In the genomic region with DNA sequence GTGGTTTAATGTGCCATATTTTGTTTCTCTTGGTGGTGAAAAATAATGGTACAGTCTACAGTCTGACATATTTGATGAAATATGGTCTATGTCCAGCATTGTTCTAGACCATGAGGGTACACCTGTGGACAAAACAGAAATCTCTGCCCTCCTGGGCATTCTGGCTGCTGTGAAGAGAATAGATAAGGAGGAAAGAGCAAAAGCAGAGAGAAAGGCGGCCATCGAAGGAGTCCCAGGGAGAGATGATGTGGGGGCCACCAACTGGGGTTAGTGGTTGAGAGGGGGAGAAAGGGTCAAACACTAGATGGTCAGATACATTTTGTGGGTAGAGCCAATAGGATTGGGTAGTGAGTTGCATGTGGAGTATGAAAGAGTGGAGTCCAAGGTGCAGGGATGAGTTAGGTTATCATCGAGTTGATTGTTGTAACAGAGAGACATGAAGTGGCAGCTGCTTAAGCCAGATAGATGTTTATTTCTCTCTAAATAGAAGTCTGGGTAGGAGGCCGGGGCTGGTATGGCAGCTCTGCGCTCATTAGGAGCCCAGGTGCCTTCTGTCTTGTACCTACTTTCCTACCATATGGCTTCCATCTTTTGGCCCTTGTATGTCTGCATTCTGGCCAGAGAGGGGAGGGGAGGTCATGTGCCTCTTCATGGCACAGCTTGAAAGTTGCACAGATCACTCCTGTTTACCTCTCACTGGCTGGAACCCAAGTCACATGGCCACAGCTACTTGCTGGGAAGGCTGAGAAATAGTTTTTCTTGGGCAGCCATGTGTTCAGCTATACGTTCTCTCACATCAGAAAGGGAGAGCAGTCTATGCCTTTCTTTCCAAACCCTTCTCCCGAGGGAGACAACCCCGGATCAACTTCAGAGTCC, we compare ENCODE assay signal across 9 cellular contexts.
DNase-seq lines count a peak whose midpoint lies in the region; TF ChIP-seq lines count a peak whose summit lies in the region.
"Had no signal": no experiment of that assay in that cellular context is flagged by ENCODE, and none has a peak within 500 bp of the region (broad histone marks: within the 10 kb centered on the region; RNA-seq: fewer than 3 reads in every experiment).

No MANE protein-coding gene starts in this region.

- H3K27ac ChIP-seq in brain microvascular endothelial cell (no peak overlapping the region), substantia nigra (ENCODE audit: low read depth, low read length, poor library complexity, severe bottlenecking) (peak overlapping the region; percentile 46)

- in situ Hi-C loops in brain microvascular endothelial cell (cut with HindIII; ENCODE audit: low pct_ligation_motif_present, low sequenced_read_pairs): no loop called here

- no peak overlapping the region for H3K4me3 ChIP-seq in LNCaP clone FGC (ENCODE audit: low read depth, low read length)
- no peak overlapping the region for H3K4me3 ChIP-seq in brain microvascular endothelial cell (ENCODE audit: low read depth, low read length)

- no peak for TF ChIP-seq CTCF in LNCaP clone FGC (IDR thresholded peaks at IDR 0.05; ENCODE audit: control insufficient read depth, extremely low read depth, insufficient read depth)
- TF ChIP-seq CTCF in brain microvascular endothelial cell (IDR thresholded peaks at IDR 0.05; ENCODE audit: low read depth, low read length, missing control alignments): no peak

- DNase-seq in LNCaP clone FGC (ENCODE audit: low read depth) (peak; percentile 95), brain microvascular endothelial cell (peak; percentile 8), iPS-NIHi11 (ENCODE audit: low spot score) (peak; percentile 34), substantia nigra (lab: John Stamatoyannopoulos, UW) (peak in 6 of 49 donors; percentile 22 to 88 (median 36)), NAMALWA (ENCODE audit: low spot score) (no peak), NCI-H2081 (lab: John Stamatoyannopoulos, UW) (no peak)
- DNase-seq in activated CD4-positive, alpha-beta T cell treated with anti-CD3 and anti-CD28 coated beads for 1 hour: no peak
- no peak for DNase-seq in stimulated activated CD4-positive, alpha-beta T cell treated with anti-CD3 and anti-CD28 coated beads, Interleukin-4, amount 100 ng/mL, for 24 hours
- DNase-seq: activated CD8-positive, alpha-beta memory T cell treated with anti-CD3 and anti-CD28 coated beads for 24 hours had no signal

- H3K27me3 ChIP-seq in brain microvascular endothelial cell (replicated peaks): no peaks in the 10 kb centered on the region

- H3K36me3 ChIP-seq in brain microvascular endothelial cell (replicated peaks): no peaks in the 10 kb centered on the region

Comparison
In these comparisons a context has a peak if more than half of its experiments do, and no peak if none do; other contexts are left out.
1. DNase-seq: peak in LNCaP clone FGC (single experiment), brain microvascular endothelial cell (single experiment) and iPS-NIHi11 (single experiment); none in NAMALWA (single experiment), activated CD4-positive, alpha-beta T cell treated with anti-CD3 and anti-CD28 coated beads for 1 hour (single experiment), stimulated activated CD4-positive, alpha-beta T cell treated with anti-CD3 and anti-CD28 coated beads, Interleukin-4, amount 100 ng/mL, for 24 hours (single experiment) and NCI-H2081 (0 of 2).